In genomic region chr18:23862071-23862470, GRCh38 we compare ENCODE assay signal across 8 cellular contexts.
DNase-seq lines count a peak whose midpoint lies in the region; ATAC-seq, FAIRE-seq and TF ChIP-seq lines count a peak whose summit lies in the region.

No MANE protein-coding gene starts in this region.

- peak; percentile 81 for FAIRE-seq in keratinocyte (lab: Jason Lieb, UNC)

- H3K9me3 ChIP-seq in A673 (ENCODE audit: low read depth, low read length, poor library complexity, severe bottlenecking), result no peaks in the 10 kb centered on the region
- H3K9me3 ChIP-seq in keratinocyte (ENCODE audit: control insufficient read depth, low read depth, low read length), result no peaks in the 10 kb centered on the region

- H3K9ac ChIP-seq in keratinocyte (ENCODE audit: control insufficient read depth, extremely low read depth, insufficient read depth, low read length), result peak overlapping the region; percentile 56

- H3K27ac ChIP-seq in A673 (ENCODE audit: low read depth, low read length, poor library complexity, severe bottlenecking) (no peak overlapping the region), angular gyrus (ENCODE audit: low read depth, low read length) (peak overlapping the region; percentile 66), keratinocyte (ENCODE audit: control insufficient read depth, insufficient read depth, low read length) (peak overlapping the region; percentile 73)

- H3K4me1 ChIP-seq in A673 (ENCODE audit: insufficient read depth, low read length, poor library complexity, severe bottlenecking) (peaks cover 13% of the 10 kb centered on the region), keratinocyte (ENCODE audit: control insufficient read depth, extremely low read depth, insufficient read depth, low read length) (peaks cover 19% of the 10 kb centered on the region)

- H3K27me3 ChIP-seq in A673 (replicated peaks; ENCODE audit: insufficient read depth, low read depth, low read length, poor library complexity), result no peaks in the 10 kb centered on the region
- no peaks in the 10 kb centered on the region for H3K27me3 ChIP-seq in keratinocyte (ENCODE audit: control insufficient read depth, extremely low read depth, insufficient read depth, low read length)

- DNase-seq in A673 (ENCODE audit: low spot score) (peak; percentile 18), HPDE6-E6E7 (ENCODE audit: extremely low spot score) (peak; percentile 64), keratinocyte (ENCODE audit: low read depth, low spot score) (peak; percentile 38), NCI-H2196 treated with DMSO at 0.1 percent for 48 hours (lab: John Stamatoyannopoulos, UW; ENCODE audit: unreplicated experiment) (no peak), T-helper 9 cell (no peak), cerebellum (ENCODE audit: low spot score) (no peak)

- POLR2A ChIA-PET in A673 (lab: Charles Lee; ENCODE audit: low non-redundant PET), result interaction anchor here (0.7 kb wide), 1 partner anchor 158 kb away, joined by 3 read pairs; no protein-coding TSS in a partner anchor

- no peak for TF ChIP-seq CTCF in A673 (conservative IDR thresholded peaks at IDR 0.05; ENCODE audit: low read depth, low read length)
- no peak for TF ChIP-seq CTCF in keratinocyte (optimal IDR thresholded peaks at IDR 0.05 in 1 of 3, IDR thresholded peaks at IDR 0.05 in 1 of 3, conservative IDR thresholded peaks at IDR 0.05 in 1 of 3; ENCODE audit: extremely low read depth in 1 of 3, insufficient read depth in 2 of 3, low read length in 3 of 3)

- peak overlapping the region; percentile 58 for H3K4me2 ChIP-seq in keratinocyte (ENCODE audit: control insufficient read depth, extremely low read depth, insufficient read depth, low read depth, low read length)

- H2AFZ ChIP-seq in keratinocyte (ENCODE audit: control insufficient read depth, low read length), result peak overlapping the region; percentile 36

- H3K4me3 ChIP-seq in A673 (ENCODE audit: low read depth, low read length, poor library complexity, severe bottlenecking) (no peak overlapping the region), keratinocyte (ENCODE audit: control insufficient read depth in 2 of 3, extremely low read depth in 1 of 3, insufficient read depth in 2 of 3, low read depth in 1 of 3, low read length in 3 of 3) (no peak overlapping the region)

- CTCF ChIA-PET in A673 (lab: Charles Lee), result no interaction called here

- no peak for ATAC-seq in HG03159 (IDR thresholded peaks at IDR 0.05; ENCODE audit: unreplicated experiment)

- H3K9me1 ChIP-seq in keratinocyte (ENCODE audit: control insufficient read depth, extremely low read depth, insufficient read depth, low read length), result no peaks in the 10 kb centered on the region

- no TSS peak for BruUV-seq in A673 (replicated peaks; lab: Mats Ljungman, UMichigan)

- no peaks in the 10 kb centered on the region for H4K20me1 ChIP-seq in keratinocyte (ENCODE audit: control insufficient read depth, extremely low read depth, insufficient read depth, low read length)

- H3K36me3 ChIP-seq in A673 (ENCODE audit: insufficient read depth, low read length, poor library complexity, severe bottlenecking) (no peaks in the 10 kb centered on the region), keratinocyte (ENCODE audit: control insufficient read depth in 2 of 2, extremely low read depth in 1 of 2, insufficient read depth in 2 of 2, low read length in 2 of 2) (peaks cover 0 to 18% of the 10 kb centered on the region in 2 experiments)

- no peaks in the 10 kb centered on the region for H3K79me2 ChIP-seq in keratinocyte (ENCODE audit: control insufficient read depth, insufficient read depth, low read length)

- intact Hi-C loops in A673 (cut with micrococcal nuclease; ENCODE audit: unreplicated experiment), result no loop called here

- dilution Hi-C loops in keratinocyte (cut with MboI; ENCODE audit: extremely low pct_ligation_motif_present, low sequenced_read_pairs), result no loop called here

Comparison
In these comparisons a context has a peak if more than half of its experiments do, and no peak if none do; other contexts are left out.
1. DNase-seq: peak in A673 (single experiment), HPDE6-E6E7 (single experiment) and keratinocyte (single experiment); none in NCI-H2196 treated with DMSO at 0.1 percent for 48 hours (single experiment), T-helper 9 cell (single experiment) and cerebellum (single experiment).